In genomic region chrX:51420610-51421009, GRCh38 we compare ENCODE assay signal across 8 cellular contexts.
A peak's percentile ranks its signal among the peaks of the same experiment; 100 is the strongest.
DNase-seq lines count a peak whose midpoint lies in the region; ATAC-seq and TF ChIP-seq lines count a peak whose summit lies in the region.

No MANE protein-coding gene starts in this region.

- TF ChIP-seq CTCF in dorsolateral prefrontal cortex (IDR thresholded peaks at IDR 0.05 in 54 of 56, conservative IDR thresholded peaks at IDR 0.05 in 2 of 56; ENCODE audit: low read depth in 1 of 56, partially characterized antibody in 56 of 56) (peak; percentile 47 to 85 (median 75)), nephron progenitor cell (IDR thresholded peaks at IDR 0.05) (peak; percentile 55)

- no peak overlapping the region for H3K4me3 Mint-ChIP-seq in nephron progenitor cell

- H3K4me1 Mint-ChIP-seq in nephron progenitor cell: no peaks in the 10 kb centered on the region

- peaks cover 0 to 81% (median 29%) of the 10 kb centered on the region in 45 donors for H3K27me3 ChIP-seq in dorsolateral prefrontal cortex

- H3K9me3 Mint-ChIP-seq in nephron progenitor cell: peaks cover 10% of the 10 kb centered on the region

- H3K27ac ChIP-seq in dorsolateral prefrontal cortex: no peak overlapping the region

- H3K36me3 Mint-ChIP-seq in nephron progenitor cell (ENCODE audit: low read depth): no peaks in the 10 kb centered on the region

- H3K27me3 Mint-ChIP-seq in nephron progenitor cell (ENCODE audit: low read depth, poor library complexity): no peaks in the 10 kb centered on the region

- peak; percentile 15 for DNase-seq in NCI-H1436 (lab: John Stamatoyannopoulos, UW)
- DNase-seq in NCI-H1436 treated with DMSO at 0.1 percent for 48 hours (lab: John Stamatoyannopoulos, UW): no peak
- DNase-seq in RKO (ENCODE audit: low spot score): peak; percentile 63
- peak in 1 of 10 donors; percentile 25 for DNase-seq in dorsolateral prefrontal cortex
- peak; percentile 16 for DNase-seq in nephron progenitor cell
- no peak for DNase-seq in cortex of kidney (lab: John Stamatoyannopoulos, UW)

- ATAC-seq in GM18868 (IDR thresholded peaks at IDR 0.05; ENCODE audit: unreplicated experiment) (peak; percentile 58), HG02642 (IDR thresholded peaks at IDR 0.05; ENCODE audit: poor library complexity, unreplicated experiment) (no peak)

- H3K4me3 ChIP-seq in dorsolateral prefrontal cortex: no peak overlapping the region

- H3K27ac Mint-ChIP-seq in nephron progenitor cell: no peak overlapping the region

- intact Hi-C loops in dorsolateral prefrontal cortex (cut with DNase I): loop anchor here in 1 of 2 donors (5.0 kb wide), 1 partner anchor 37 kb away; no protein-coding TSS in a partner anchor

Comparison
In these comparisons a context has a peak if more than half of its experiments do, and no peak if none do; other contexts are left out.
1. DNase-seq: peak in NCI-H1436 (single experiment), RKO (single experiment) and nephron progenitor cell (single experiment); none in NCI-H1436 treated with DMSO at 0.1 percent for 48 hours (single experiment) and cortex of kidney (single experiment).